Comparison of ENCODE assay signal across 38 cellular contexts in genomic region chr2:45205480-45205879, GRCh38.
"Had no signal": no experiment of that assay in that cellular context is flagged by ENCODE, and none has a peak within 500 bp of the region (broad histone marks: within the 10 kb centered on the region; RNA-seq: fewer than 3 reads in every experiment).

No MANE protein-coding gene starts in this region.

- H3K4me3 ChIP-seq: adrenal gland, ascending aorta, body of pancreas, breast epithelium, cardiac muscle cell had no signal

- ATAC-seq: activated naive CD4-positive, alpha-beta T cell treated with anti-CD3 and anti-CD28 coated beads, Interleukin-2, amount 50 U/mL, for 72 hours; activated naive CD8-positive, alpha-beta T cell treated with anti-CD3 and anti-CD28 coated beads, Interleukin-2, amount 50 U/mL, for 24 hours; activated T-cell treated with anti-CD3 and anti-CD28 coated beads, Interleukin-2, amount 50 U/mL, for 72 hours; activated T-helper 17 cell treated with anti-CD3 and anti-CD28 coated beads, Interleukin-2, amount 50 U/mL, for 72 hours; body of pancreas had no signal

- H3K27ac ChIP-seq: adrenal gland, ascending aorta, body of pancreas, brain microvascular endothelial cell, breast epithelium, cardiac muscle cell had no signal

- H3K9me3 ChIP-seq: adrenal gland, body of pancreas, breast epithelium had no signal

- H3K36me3 Mint-ChIP-seq: activated naive CD4-positive, alpha-beta T cell treated with anti-CD3 and anti-CD28 coated beads, Interleukin-2, amount 10 ng/mL, durations not matched to agents 7 days and 5 days; activated naive CD8-positive, alpha-beta T cell; activated naive CD8-positive, alpha-beta T cell treated with anti-CD3 and anti-CD28 coated beads for 36 hours; activated naive CD8-positive, alpha-beta T cell treated with anti-CD3 and anti-CD28 coated beads, Interleukin-2, amount 10 ng/mL, durations not matched to agents 7 days and 5 days; brain had no signal

- H3K4me3 Mint-ChIP-seq: activated naive CD4-positive, alpha-beta T cell treated with anti-CD3 and anti-CD28 coated beads for 36 hours; activated naive CD4-positive, alpha-beta T cell treated with anti-CD3 and anti-CD28 coated beads, Interleukin-2, amount 10 ng/mL, durations not matched to agents 7 days and 5 days; activated naive CD4-positive, alpha-beta T cell treated with anti-CD3 and anti-CD28 coated beads, Interleukin-2, amount 50 U/mL, for 24 hours; activated naive CD8-positive, alpha-beta T cell; activated naive CD8-positive, alpha-beta T cell treated with anti-CD3 and anti-CD28 coated beads for 36 hours; activated naive CD8-positive, alpha-beta T cell treated with anti-CD3 and anti-CD28 coated beads, Interleukin-2, amount 10 ng/mL, durations not matched to agents 7 days and 5 days; activated naive CD8-positive, alpha-beta T cell treated with anti-CD3 and anti-CD28 coated beads, Interleukin-2, amount 50 U/mL, for 24 hours; activated T-cell treated with anti-CD3 and anti-CD28 coated beads, Interleukin-2, amount 50 U/mL, for 24 hours; activated T-cell treated with anti-CD3 and anti-CD28 coated beads, Interleukin-2, amount 50 U/mL, for 72 hours; activated T-helper 1 cell treated with anti-CD3 and anti-CD28 coated beads, Interleukin-12 subunit alpha, Interleukin-12 subunit beta, Interleukin-2, Interleukin-4 antibody, amounts not matched to agents 30 ng/mL and 10 ng/mL and 1 ng/mL, durations not matched to agents 14 hours and 24 hours and 36 hours; activated T-helper 17 cell treated with anti-CD3 and anti-CD28 coated beads, Interleukin-2, amount 50 U/mL, for 72 hours; brain; central memory CD8-positive, alpha-beta T cell had no signal

- H3K27me3 Mint-ChIP-seq: activated naive CD4-positive, alpha-beta T cell treated with anti-CD3 and anti-CD28 coated beads, Interleukin-2, amount 50 U/mL, for 24 hours; activated naive CD8-positive, alpha-beta T cell treated with anti-CD3 and anti-CD28 coated beads for 36 hours; activated naive CD8-positive, alpha-beta T cell treated with anti-CD3 and anti-CD28 coated beads, Interleukin-2, amount 50 U/mL, for 24 hours had no signal

- H3K4me1 Mint-ChIP-seq: activated naive CD4-positive, alpha-beta T cell treated with anti-CD3 and anti-CD28 coated beads, Interleukin-2, amount 10 ng/mL, durations not matched to agents 7 days and 5 days; activated naive CD4-positive, alpha-beta T cell treated with anti-CD3 and anti-CD28 coated beads, Interleukin-2, amount 50 U/mL, for 24 hours; activated naive CD8-positive, alpha-beta T cell treated with anti-CD3 and anti-CD28 coated beads, Interleukin-2, amount 50 U/mL, for 24 hours; activated T-helper 17 cell treated with anti-CD3 and anti-CD28 coated beads, Interleukin-2, amount 50 U/mL, for 72 hours; central memory CD8-positive, alpha-beta T cell had no signal

- H3K4me1 ChIP-seq: adrenal gland, ascending aorta, body of pancreas, breast epithelium had no signal

- H3K9me3 Mint-ChIP-seq: activated naive CD4-positive, alpha-beta T cell treated with anti-CD3 and anti-CD28 coated beads, Interleukin-2, amount 10 ng/mL, durations not matched to agents 7 days and 5 days; activated T-helper 1 cell treated with anti-CD3 and anti-CD28 coated beads, Interleukin-12 subunit alpha, Interleukin-12 subunit beta, Interleukin-2, Interleukin-4 antibody, amounts not matched to agents 30 ng/mL and 10 ng/mL and 1 ng/mL, durations not matched to agents 14 hours and 24 hours and 36 hours; activated T-helper 2 cell treated with anti-CD3 and anti-CD28 coated beads, Interferon-gamma antibody, Interleukin-2, Interleukin-4, amounts not matched to agents 10 μg/mL and 5 μg/mL and 100 μg/mL, durations not matched to agents 14 hours and 24 hours and 36 hours had no signal

- H3K36me3 ChIP-seq: adrenal gland, ascending aorta, brain microvascular endothelial cell, breast epithelium, cardiac muscle cell had no signal

- H3K27me3 ChIP-seq: adrenal gland, ascending aorta, body of pancreas, brain microvascular endothelial cell, breast epithelium, cardiac muscle cell had no signal

- DNase-seq: activated effector memory CD4-positive, alpha-beta T cell treated with anti-CD3 and anti-CD28 coated beads, Interleukin-2, amount 50 U/mL, for 16 hours; activated effector memory CD4-positive, alpha-beta T cell treated with Interleukin-2 at 50 U/mL for 16 hours; activated gamma-delta T cell; activated gamma-delta T cell treated with Interleukin-2 at 50 U/mL for 16 hours; activated naive CD4-positive, alpha-beta T cell; activated naive CD4-positive, alpha-beta T cell treated with anti-CD3 and anti-CD28 coated beads for 36 hours; activated naive CD4-positive, alpha-beta T cell treated with anti-CD3 and anti-CD28 coated beads, Interleukin-2, amount 10 ng/mL, durations not matched to agents 7 days and 5 days; activated naive CD4-positive, alpha-beta T cell treated with anti-CD3 and anti-CD28 coated beads, Interleukin-2, amount 50 U/mL, for 16 hours; activated naive CD4-positive, alpha-beta T cell treated with Interleukin-2 at 50 U/mL for 16 hours; activated naive CD8-positive, alpha-beta T cell treated with anti-CD3 and anti-CD28 coated beads for 36 hours; activated naive CD8-positive, alpha-beta T cell treated with anti-CD3 and anti-CD28 coated beads, Interleukin-2, amount 10 ng/mL, durations not matched to agents 7 days and 5 days; activated naive CD8-positive, alpha-beta T cell treated with anti-CD3 and anti-CD28 coated beads, Interleukin-2, amount 50 U/mL, for 24 hours; activated T-cell treated with anti-CD3 and anti-CD28 coated beads for 4 hours; activated T-cell treated with anti-CD3 and anti-CD28 coated beads, Interleukin-2, amount 50 U/mL, for 1 hour; activated T-cell treated with anti-CD3 and anti-CD28 coated beads, Interleukin-2, amount 50 U/mL, for 24 hours; activated T-cell treated with anti-CD3 and anti-CD28 coated beads, Interleukin-2, amount 50 U/mL, for 48 hours; activated T-cell treated with anti-CD3 and anti-CD28 coated beads, Interleukin-2, amount 50 U/mL, for 72 hours; adrenal gland; amniotic stem cell; amygdala; anterior cingulate cortex; aorta; body of pancreas; brain microvascular endothelial cell; caudate nucleus; central memory CD4-positive, alpha-beta T cell; cerebellar nuclear complex had no signal
